In the genomic region with DNA sequence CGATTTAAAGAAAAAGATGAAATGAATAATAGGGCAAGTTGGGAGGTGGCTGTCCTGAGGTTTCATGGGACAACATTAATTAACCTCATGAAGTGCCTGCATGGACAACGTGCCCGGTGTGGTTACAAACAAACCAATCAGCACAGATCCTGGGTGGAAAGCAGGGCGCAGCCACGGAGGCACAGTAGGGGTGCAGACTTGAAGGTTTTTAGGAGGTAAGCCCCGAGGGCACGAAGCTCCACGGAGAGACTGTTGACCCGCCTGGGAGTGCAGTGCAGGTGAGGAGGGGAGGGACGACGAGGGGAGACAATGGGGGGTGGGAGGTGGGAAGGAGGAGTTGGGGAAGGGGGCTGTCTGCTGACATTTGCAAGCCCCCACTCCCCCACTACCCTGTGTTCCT, we compare ENCODE assay signal across 1 cellular context.
TF ChIP-seq lines count a peak whose summit lies in the region.

No MANE protein-coding gene starts in this region.

TF ChIP-seq in IMR-90, 13 proteins besides CTCF, POLR2A, EP300 and RAD21 (continued from another document):
- no peak for TF ChIP-seq MXI1 (IDR thresholded peaks at IDR 0.05; ENCODE audit: borderline replicate concordance, low read depth, low read length)
- no peak for TF ChIP-seq BHLHE40 (IDR thresholded peaks at IDR 0.05; ENCODE audit: low read depth, low read length)
- no peak for TF ChIP-seq USF2 (IDR thresholded peaks at IDR 0.05; ENCODE audit: low read depth, low read length)
- no peak for TF ChIP-seq MAFK (IDR thresholded peaks at IDR 0.05; ENCODE audit: low read depth, low read length)
- no peak for TF ChIP-seq FOS (IDR thresholded peaks at IDR 0.05; ENCODE audit: low read depth, low read length)
